ENCODE assay signal across 1 cellular context in the genomic region with DNA sequence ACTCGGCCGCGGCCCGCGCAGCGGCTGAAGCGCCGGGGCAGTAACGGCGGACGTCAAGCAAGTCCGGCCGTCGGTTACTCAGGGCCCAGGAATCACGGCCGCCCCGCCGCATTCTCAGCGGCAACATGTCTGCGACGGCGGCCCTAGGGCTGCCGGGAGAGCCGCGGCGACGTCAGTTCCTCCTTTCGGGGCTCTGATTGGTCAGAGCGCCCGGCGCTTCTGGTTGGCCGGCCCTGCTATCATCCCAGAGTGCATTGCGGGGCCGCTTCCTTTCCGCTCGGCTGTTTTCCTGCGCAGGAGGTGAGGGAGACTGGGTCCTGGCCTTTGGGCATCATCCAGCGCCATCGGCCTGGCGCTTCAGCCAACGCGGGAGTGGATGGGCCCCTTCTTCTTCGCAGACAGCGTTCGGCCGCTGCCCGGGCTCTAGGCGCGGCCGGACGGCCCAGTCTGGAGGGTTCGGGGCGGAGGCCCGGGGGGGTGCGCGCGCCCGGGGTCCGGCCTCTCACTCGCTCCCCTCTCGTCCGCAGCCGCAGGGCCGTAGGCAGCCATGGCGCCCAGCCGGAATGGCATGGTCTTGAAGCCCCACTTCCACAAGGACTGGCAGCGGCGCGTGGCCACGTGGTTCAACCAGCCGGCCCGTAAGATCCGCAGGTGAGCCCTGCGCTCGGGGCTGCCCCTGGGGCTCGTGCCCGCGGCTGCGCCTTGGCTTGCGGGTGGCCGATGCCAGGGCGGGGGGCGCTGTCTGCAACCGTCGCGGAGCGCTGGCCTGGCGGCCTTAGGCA.
TF ChIP-seq lines count a peak whose summit lies in the region.

RPL13 (plus strand) TSS at position 270 of the 782 bp plus-strand sequence; CDS start at position 548, 278 bp downstream.

TF ChIP-seq in A549, 52 proteins besides CTCF, POLR2A, EP300 and RAD21 (continued from another document):
- 0 out of 2 replicates have a peak, but pooled peaks have one; percentile 6 for TF ChIP-seq ATOH8 (CRISPR knock-in tag; IDR thresholded peaks at IDR 0.05; ENCODE audit: low read depth)
- no peak for TF ChIP-seq TP53 (CRISPR knock-in tag; IDR thresholded peaks at IDR 0.05)
- no peak for TF ChIP-seq NFE2L2 (conservative IDR thresholded peaks at IDR 0.05; ENCODE audit: low read length)
- TF ChIP-seq HDAC2 (IDR thresholded peaks at IDR 0.05): no peak
- TF ChIP-seq FOXS1 (CRISPR knock-in tag; IDR thresholded peaks at IDR 0.05): no peak
- 0 out of 2 replicates have a peak, but pooled peaks have one; percentile 27 for TF ChIP-seq GATA3 (IDR thresholded peaks at IDR 0.05; ENCODE audit: borderline replicate concordance)
- 0 out of 2 replicates have a peak, but pooled peaks have one; percentile 62 for TF ChIP-seq TFCP2L1 (CRISPR knock-in tag; IDR thresholded peaks at IDR 0.05)
- no peak for TF ChIP-seq CEBPB (IDR thresholded peaks at IDR 0.05)
- TF ChIP-seq, protein P1, sequence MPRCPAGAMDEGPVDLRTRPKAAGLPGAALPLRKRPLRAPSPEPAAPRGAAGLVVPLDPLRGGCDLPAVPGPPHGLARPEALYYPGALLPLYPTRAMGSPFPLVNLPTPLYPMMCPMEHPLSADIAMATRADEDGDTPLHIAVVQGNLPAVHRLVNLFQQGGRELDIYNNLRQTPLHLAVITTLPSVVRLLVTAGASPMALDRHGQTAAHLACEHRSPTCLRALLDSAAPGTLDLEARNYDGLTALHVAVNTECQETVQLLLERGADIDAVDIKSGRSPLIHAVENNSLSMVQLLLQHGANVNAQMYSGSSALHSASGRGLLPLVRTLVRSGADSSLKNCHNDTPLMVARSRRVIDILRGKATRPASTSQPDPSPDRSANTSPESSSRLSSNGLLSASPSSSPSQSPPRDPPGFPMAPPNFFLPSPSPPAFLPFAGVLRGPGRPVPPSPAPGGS (IDR thresholded peaks at IDR 0.05): peak; percentile 99
- TF ChIP-seq CBX8 (IDR thresholded peaks at IDR 0.05): no peak
- no peak for TF ChIP-seq ZNF302 (CRISPR knock-in tag; IDR thresholded peaks at IDR 0.05)
- no peak for TF ChIP-seq CHD2 (IDR thresholded peaks at IDR 0.05; ENCODE audit: low read length, partially characterized antibody)
- no peak for TF ChIP-seq KDM5A (IDR thresholded peaks at IDR 0.05)
- peak; percentile 75; the same call in 1 of the 2 replicates for TF ChIP-seq EHF (CRISPR knock-in tag; IDR thresholded peaks at IDR 0.05)
- TF ChIP-seq E2F6 (IDR thresholded peaks at IDR 0.05; ENCODE audit: borderline replicate concordance, low read depth): peak; percentile 84
- TF ChIP-seq EHMT2 (IDR thresholded peaks at IDR 0.05; ENCODE audit: low read depth): no peak
- TF ChIP-seq RFX5 (IDR thresholded peaks at IDR 0.05): peak; percentile 84
- no peak for TF ChIP-seq ZSCAN20 (CRISPR knock-in tag; IDR thresholded peaks at IDR 0.05)
- TF ChIP-seq MAX (IDR thresholded peaks at IDR 0.05): peak; percentile 92
- no peak for TF ChIP-seq RARB (CRISPR knock-in tag; IDR thresholded peaks at IDR 0.05)
- no peak for TF ChIP-seq ZFP36 (IDR thresholded peaks at IDR 0.05; ENCODE audit: borderline replicate concordance, partially characterized antibody)
